In genomic region chr4:48681856-48682255, GRCh38 we compare ENCODE assay signal across 1 cellular context.
TF ChIP-seq lines count a peak whose summit lies in the region.

No MANE protein-coding gene starts in this region.

TF ChIP-seq in WTC11, 78 proteins besides CTCF, POLR2A, EP300 and RAD21 (continued from another document):
- TF ChIP-seq NFYB (CRISPR knock-in tag; conservative IDR thresholded peaks at IDR 0.05; ENCODE audit: low read depth) = no peak
- no peak for TF ChIP-seq FOXK1 (CRISPR knock-in tag; IDR thresholded peaks at IDR 0.05)
- TF ChIP-seq FOXJ3 (CRISPR knock-in tag; IDR thresholded peaks at IDR 0.05; ENCODE audit: borderline replicate concordance) = no peak
- no peak for TF ChIP-seq ATF6 (CRISPR knock-in tag; IDR thresholded peaks at IDR 0.05)
- TF ChIP-seq TEAD4 (CRISPR knock-in tag; IDR thresholded peaks at IDR 0.05) = no peak
